ENCODE assay signal across 1 cellular context in the genomic region with DNA sequence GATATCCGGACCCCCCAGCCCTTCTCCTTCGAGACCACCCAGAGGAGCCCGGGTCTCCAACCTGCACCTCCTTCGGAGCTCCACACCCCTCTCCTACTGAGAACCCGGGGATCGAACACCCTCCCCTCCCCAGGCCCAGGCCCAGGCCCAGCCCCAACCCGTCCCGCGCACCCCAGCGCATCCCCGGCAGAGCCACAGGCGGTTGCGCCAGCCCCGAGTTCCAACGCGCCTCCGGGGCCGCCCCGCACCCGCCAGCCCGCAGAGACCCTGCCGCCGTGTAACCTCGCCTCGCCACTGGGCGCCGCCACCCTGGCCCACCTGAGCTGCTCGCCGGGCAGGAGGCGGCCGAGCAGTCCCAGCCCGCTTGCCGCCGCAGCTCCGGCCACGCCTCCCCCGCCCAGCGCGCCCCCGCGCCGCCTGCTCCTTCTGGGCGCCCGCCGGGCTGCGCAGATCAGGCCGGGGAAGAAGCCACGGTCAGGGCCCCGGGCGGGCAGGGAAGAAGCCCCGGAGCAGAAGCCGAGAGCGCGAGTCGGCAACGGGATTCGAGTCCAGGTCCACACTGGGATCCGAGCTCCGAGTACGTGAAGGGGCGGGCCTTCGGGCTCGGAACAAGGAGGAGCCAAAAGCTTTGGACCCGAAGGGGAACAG.
TF ChIP-seq lines count a peak whose summit lies in the region.

TSS of gene MBOAT7 (minus strand) at position 561 of the 648 bp plus-strand sequence. CDS start 1,072 bp downstream, outside the sequence.

TF ChIP-seq in GM12878, 131 proteins besides CTCF, POLR2A, EP300 and RAD21 (continued from another document and continues in another):
- TF ChIP-seq ATF2 (IDR thresholded peaks at IDR 0.05; ENCODE audit: low read length) (no peak), E2F4 (IDR thresholded peaks at IDR 0.05; ENCODE audit: low read depth, low read length) (no peak), GABPA (IDR thresholded peaks at IDR 0.05; ENCODE audit: low read depth) (no peak), HDGF (IDR thresholded peaks at IDR 0.05) (no peak), MYC (IDR thresholded peaks at IDR 0.05; ENCODE audit: insufficient read depth, insufficient read length, insufficient replicate concordance, low read length, severe bottlenecking) (no peak), ZNF687 (IDR thresholded peaks at IDR 0.05) (no peak), KDM1A (IDR thresholded peaks at IDR 0.05; ENCODE audit: borderline replicate concordance) (no peak), CHD4 (IDR thresholded peaks at IDR 0.05) (no peak), NR2C2 (IDR thresholded peaks at IDR 0.05; ENCODE audit: borderline replicate concordance, control insufficient read depth, insufficient read length, low read depth) (no peak), CREM (IDR thresholded peaks at IDR 0.05; ENCODE audit: low read depth) (0 out of 2 replicates have a peak, but pooled peaks have one; percentile 4), ZBTB33 (IDR thresholded peaks at IDR 0.05) (no peak; the same call in 1 of the 2 replicates), ZNF384 (IDR thresholded peaks at IDR 0.05; ENCODE audit: borderline replicate concordance, low read depth, low read length) (no peak), STAT1 (conservative IDR thresholded peaks at IDR 0.05) (peak; percentile 97), KLF5 (IDR thresholded peaks at IDR 0.05; ENCODE audit: partially characterized antibody) (peak; percentile 39), BMI1 (IDR thresholded peaks at IDR 0.05; ENCODE audit: borderline replicate concordance) (no peak), HDAC2 (IDR thresholded peaks at IDR 0.05) (no peak), CBX5 (IDR thresholded peaks at IDR 0.05; ENCODE audit: low read depth) (no peak), LARP7 (IDR thresholded peaks at IDR 0.05) (peak; percentile 98), SUPT20H (IDR thresholded peaks at IDR 0.05; ENCODE audit: borderline replicate concordance, control insufficient read depth, low read depth, low read length) (no peak), TAF1 (IDR thresholded peaks at IDR 0.05; ENCODE audit: borderline replicate concordance, low read depth, low read length) (0 out of 2 replicates have a peak, but pooled peaks have one; percentile 13), FOXM1 (IDR thresholded peaks at IDR 0.05; ENCODE audit: low read depth, low read length) (no peak), ZBED1 (IDR thresholded peaks at IDR 0.05; ENCODE audit: borderline replicate concordance) (no peak), TCF12 (IDR thresholded peaks at IDR 0.05; ENCODE audit: low read depth, low read length) (no peak), RUNX3 (IDR thresholded peaks at IDR 0.05; ENCODE audit: low read length) (no peak), MEF2A (IDR thresholded peaks at IDR 0.05; ENCODE audit: insufficient read depth, low read depth, low read length) (no peak), PAX5 (IDR thresholded peaks at IDR 0.05; ENCODE audit: borderline replicate concordance, low read depth, low read length) (no peak), CHD2 (IDR thresholded peaks at IDR 0.05; ENCODE audit: borderline replicate concordance, low read depth, low read length) (no peak), TCF7 (IDR thresholded peaks at IDR 0.05; ENCODE audit: borderline replicate concordance) (no peak), MTA2 (IDR thresholded peaks at IDR 0.05; ENCODE audit: low read depth) (no peak), BCL11A (IDR thresholded peaks at IDR 0.05; ENCODE audit: low read depth, low read length) (no peak), JUND (IDR thresholded peaks at IDR 0.05; ENCODE audit: low read depth, low read length) (no peak), PRDM15 (CRISPR knock-in tag; IDR thresholded peaks at IDR 0.05) (no peak), WRNIP1 (IDR thresholded peaks at IDR 0.05; ENCODE audit: borderline replicate concordance, low read depth, low read length) (no peak), BACH1 (IDR thresholded peaks at IDR 0.05; ENCODE audit: borderline replicate concordance) (peak; percentile 90), ATF3 (IDR thresholded peaks at IDR 0.05; ENCODE audit: borderline replicate concordance, extremely low read depth, low read depth, low read length) (no peak), RELA (IDR thresholded peaks at IDR 0.05; ENCODE audit: borderline replicate concordance, partially characterized antibody) (peak; percentile 51)
- TF ChIP-seq, protein P1, sequence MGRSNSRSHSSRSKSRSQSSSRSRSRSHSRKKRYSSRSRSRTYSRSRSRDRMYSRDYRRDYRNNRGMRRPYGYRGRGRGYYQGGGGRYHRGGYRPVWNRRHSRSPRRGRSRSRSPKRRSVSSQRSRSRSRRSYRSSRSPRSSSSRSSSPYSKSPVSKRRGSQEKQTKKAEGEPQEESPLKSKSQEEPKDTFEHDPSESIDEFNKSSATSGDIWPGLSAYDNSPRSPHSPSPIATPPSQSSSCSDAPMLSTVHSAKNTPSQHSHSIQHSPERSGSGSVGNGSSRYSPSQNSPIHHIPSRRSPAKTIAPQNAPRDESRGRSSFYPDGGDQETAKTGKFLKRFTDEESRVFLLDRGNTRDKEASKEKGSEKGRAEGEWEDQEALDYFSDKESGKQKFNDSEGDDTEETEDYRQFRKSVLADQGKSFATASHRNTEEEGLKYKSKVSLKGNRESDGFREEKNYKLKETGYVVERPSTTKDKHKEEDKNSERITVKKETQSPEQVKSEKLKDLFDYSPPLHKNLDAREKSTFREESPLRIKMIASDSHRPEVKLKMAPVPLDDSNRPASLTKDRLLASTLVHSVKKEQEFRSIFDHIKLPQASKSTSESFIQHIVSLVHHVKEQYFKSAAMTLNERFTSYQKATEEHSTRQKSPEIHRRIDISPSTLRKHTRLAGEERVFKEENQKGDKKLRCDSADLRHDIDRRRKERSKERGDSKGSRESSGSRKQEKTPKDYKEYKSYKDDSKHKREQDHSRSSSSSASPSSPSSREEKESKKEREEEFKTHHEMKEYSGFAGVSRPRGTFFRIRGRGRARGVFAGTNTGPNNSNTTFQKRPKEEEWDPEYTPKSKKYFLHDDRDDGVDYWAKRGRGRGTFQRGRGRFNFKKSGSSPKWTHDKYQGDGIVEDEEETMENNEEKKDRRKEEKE (IDR thresholded peaks at IDR 0.05), result no peak
- TF ChIP-seq, protein P2, sequence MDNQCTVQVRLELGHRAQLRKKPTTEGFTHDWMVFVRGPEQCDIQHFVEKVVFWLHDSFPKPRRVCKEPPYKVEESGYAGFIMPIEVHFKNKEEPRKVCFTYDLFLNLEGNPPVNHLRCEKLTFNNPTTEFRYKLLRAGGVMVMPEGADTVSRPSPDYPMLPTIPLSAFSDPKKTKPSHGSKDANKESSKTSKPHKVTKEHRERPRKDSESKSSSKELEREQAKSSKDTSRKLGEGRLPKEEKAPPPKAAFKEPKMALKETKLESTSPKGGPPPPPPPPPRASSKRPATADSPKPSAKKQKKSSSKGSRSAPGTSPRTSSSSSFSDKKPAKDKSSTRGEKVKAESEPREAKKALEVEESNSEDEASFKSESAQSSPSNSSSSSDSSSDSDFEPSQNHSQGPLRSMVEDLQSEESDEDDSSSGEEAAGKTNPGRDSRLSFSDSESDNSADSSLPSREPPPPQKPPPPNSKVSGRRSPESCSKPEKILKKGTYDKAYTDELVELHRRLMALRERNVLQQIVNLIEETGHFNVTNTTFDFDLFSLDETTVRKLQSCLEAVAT (IDR thresholded peaks at IDR 0.05), result 0 out of 2 replicates have a peak, but pooled peaks have one; percentile 36
- TF ChIP-seq, protein P3, sequence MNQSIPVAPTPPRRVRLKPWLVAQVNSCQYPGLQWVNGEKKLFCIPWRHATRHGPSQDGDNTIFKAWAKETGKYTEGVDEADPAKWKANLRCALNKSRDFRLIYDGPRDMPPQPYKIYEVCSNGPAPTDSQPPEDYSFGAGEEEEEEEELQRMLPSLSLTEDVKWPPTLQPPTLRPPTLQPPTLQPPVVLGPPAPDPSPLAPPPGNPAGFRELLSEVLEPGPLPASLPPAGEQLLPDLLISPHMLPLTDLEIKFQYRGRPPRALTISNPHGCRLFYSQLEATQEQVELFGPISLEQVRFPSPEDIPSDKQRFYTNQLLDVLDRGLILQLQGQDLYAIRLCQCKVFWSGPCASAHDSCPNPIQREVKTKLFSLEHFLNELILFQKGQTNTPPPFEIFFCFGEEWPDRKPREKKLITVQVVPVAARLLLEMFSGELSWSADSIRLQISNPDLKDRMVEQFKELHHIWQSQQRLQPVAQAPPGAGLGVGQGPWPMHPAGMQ (IDR thresholded peaks at IDR 0.05; ENCODE audit: borderline replicate concordance), result no peak
